In genomic region chr17:46944931-46945330, GRCh38 we compare ENCODE assay signal across 23 cellular contexts. TPM values are rescaled to one million over a fixed set of nuclear protein-coding genes. Genes with fewer than 3 reads are reported as not detected.
DNase-seq lines count a peak whose midpoint lies in the region; ATAC-seq and TF ChIP-seq lines count a peak whose summit lies in the region.
"Had no signal": no experiment of that assay in that cellular context is flagged by ENCODE, and none has a peak within 500 bp of the region (broad histone marks: within the 10 kb centered on the region; RNA-seq: fewer than 3 reads in every experiment).

No MANE protein-coding gene starts in this region.

- no peak overlapping the region for H3K4me3 ChIP-seq in LNCaP clone FGC (ENCODE audit: low read depth, low read length)
- H3K4me3 ChIP-seq: prostate gland, skin epidermis, upper lobe of left lung had no signal

- no peaks in the 10 kb centered on the region for H3K9me3 Mint-ChIP-seq in central memory CD8-positive, alpha-beta T cell
- no peaks in the 10 kb centered on the region for H3K9me3 Mint-ChIP-seq in neural crest cell
- H3K9me3 Mint-ChIP-seq: activated naive CD4-positive, alpha-beta T cell treated with anti-CD3 and anti-CD28 coated beads for 36 hours; activated T-cell treated with anti-CD3 and anti-CD28 coated beads, Interleukin-2, amount 50 U/mL, for 24 hours; CD8-positive, alpha-beta memory T cell; nephron progenitor cell; stimulated activated naive CD8-positive, alpha-beta T cell treated with anti-CD3 and anti-CD28 coated beads, Interleukin-15, Interleukin-2, amounts not matched to agents 100 ng/mL and 50 ng/mL, for 24 hours had no signal

- CTCF ChIA-PET in HEK293T (lab: Yijun Ruan, JAX) = interaction anchor here (1.8 kb wide), 1 partner anchor 56 kb away, joined by 3 read pairs; no protein-coding TSS in a partner anchor

- peak; percentile 79 for DNase-seq in DMS53 (lab: John Stamatoyannopoulos, UW)
- DNase-seq in LNCaP clone FGC (ENCODE audit: low read depth) = peak; percentile 33
- no peak for DNase-seq in central memory CD8-positive, alpha-beta T cell (ENCODE audit: low spot score in 2 of 2)
- DNase-seq in neural crest cell (ENCODE audit: low read depth, low spot score) = no peak
- no peak for DNase-seq in MV-4-11 (lab: John Stamatoyannopoulos, UW)
- DNase-seq in HEK293T (ENCODE audit: extremely low spot score) = no peak
- no peak for DNase-seq in KG1 (lab: John Stamatoyannopoulos, UW)
- DNase-seq: activated CD4-positive, CD25-positive, alpha-beta regulatory T cell treated with anti-CD3 and anti-CD28 coated beads, Interleukin-2, amount 50 U/mL, for 72 hours; activated CD8-positive, alpha-beta T cell treated with anti-CD3 and anti-CD28 coated beads, Interleukin-2, amount 10 ng/mL, durations not matched to agents 7 days and 5 days; activated naive CD4-positive, alpha-beta T cell treated with anti-CD3 and anti-CD28 coated beads for 36 hours; activated T-cell treated with anti-CD3 and anti-CD28 coated beads, Interleukin-2, amount 50 U/mL, for 24 hours; aorta; CD8-positive, alpha-beta memory T cell; left cardiac atrium; MM.1S; nephron progenitor cell; upper lobe of left lung had no signal

- no peak overlapping the region for H3K4me3 Mint-ChIP-seq in central memory CD8-positive, alpha-beta T cell
- H3K4me3 Mint-ChIP-seq in neural crest cell = peak overlapping the region; percentile 42
- H3K4me3 Mint-ChIP-seq: activated CD8-positive, alpha-beta T cell treated with anti-CD3 and anti-CD28 coated beads, Interleukin-2, amount 10 ng/mL, durations not matched to agents 7 days and 5 days; activated naive CD4-positive, alpha-beta T cell treated with anti-CD3 and anti-CD28 coated beads for 36 hours; activated T-cell treated with anti-CD3 and anti-CD28 coated beads, Interleukin-2, amount 50 U/mL, for 24 hours; nephron progenitor cell; stimulated activated naive CD8-positive, alpha-beta T cell treated with anti-CD3 and anti-CD28 coated beads, Interleukin-15, Interleukin-2, amounts not matched to agents 100 ng/mL and 50 ng/mL, for 24 hours had no signal

- no peak for ATAC-seq in central memory CD8-positive, alpha-beta T cell (replicated peaks; ENCODE audit: extremely low read depth, poor library complexity, severe bottlenecking)
- ATAC-seq in HG02588 (IDR thresholded peaks at IDR 0.05; ENCODE audit: unreplicated experiment) = no peak
- ATAC-seq: activated CD8-positive, alpha-beta T cell treated with anti-CD3 and anti-CD28 coated beads, Interleukin-2, amount 10 ng/mL, durations not matched to agents 7 days and 5 days had no signal

- POLR2A ChIA-PET in HEK293T (lab: Yijun Ruan, JAX) = interaction anchor here (0.8 kb wide), 1 partner anchor 50 kb away, joined by 3 read pairs; no protein-coding TSS in a partner anchor

- H3K27me3 Mint-ChIP-seq in central memory CD8-positive, alpha-beta T cell = no peaks in the 10 kb centered on the region
- H3K27me3 Mint-ChIP-seq in neural crest cell (ENCODE audit: low read depth) = no peaks in the 10 kb centered on the region
- H3K27me3 Mint-ChIP-seq: activated T-cell treated with anti-CD3 and anti-CD28 coated beads, Interleukin-2, amount 50 U/mL, for 24 hours; CD8-positive, alpha-beta memory T cell; stimulated activated naive CD8-positive, alpha-beta T cell treated with anti-CD3 and anti-CD28 coated beads, Interleukin-15, Interleukin-2, amounts not matched to agents 100 ng/mL and 50 ng/mL, for 24 hours had no signal

- peaks cover 10% of the 10 kb centered on the region for H3K36me3 Mint-ChIP-seq in central memory CD8-positive, alpha-beta T cell (ENCODE audit: insufficient read depth)
- H3K36me3 Mint-ChIP-seq in neural crest cell (ENCODE audit: low read depth) = no peaks in the 10 kb centered on the region

- TF ChIP-seq CTCF in LNCaP clone FGC (IDR thresholded peaks at IDR 0.05; ENCODE audit: control insufficient read depth, extremely low read depth, insufficient read depth) = no peak
- TF ChIP-seq CTCF in neural crest cell (conservative IDR thresholded peaks at IDR 0.05) = no peak

- peaks cover 18% of the 10 kb centered on the region for H3K4me1 Mint-ChIP-seq in central memory CD8-positive, alpha-beta T cell
- H3K4me1 Mint-ChIP-seq in neural crest cell = peaks cover 27% of the 10 kb centered on the region

- peak overlapping the region; percentile 6 for H3K27ac Mint-ChIP-seq in central memory CD8-positive, alpha-beta T cell (ENCODE audit: low read depth)
- H3K27ac Mint-ChIP-seq in neural crest cell (ENCODE audit: unreplicated experiment) = peak overlapping the region; percentile 70
- H3K27ac Mint-ChIP-seq: activated naive CD4-positive, alpha-beta T cell treated with anti-CD3 and anti-CD28 coated beads for 36 hours; activated T-cell treated with anti-CD3 and anti-CD28 coated beads, Interleukin-2, amount 50 U/mL, for 24 hours; nephron progenitor cell; stimulated activated naive CD8-positive, alpha-beta T cell treated with anti-CD3 and anti-CD28 coated beads, Interleukin-15, Interleukin-2, amounts not matched to agents 100 ng/mL and 50 ng/mL, for 24 hours had no signal

TF ChIP-seq in HEK293T, 16 proteins besides CTCF, POLR2A, EP300 and RAD21:
- TF ChIP-seq ZNF384 (IDR thresholded peaks at IDR 0.05) (no peak), SP1 (IDR thresholded peaks at IDR 0.05) (no peak), ARNT (IDR thresholded peaks at IDR 0.05) (no peak), FOXA1 (IDR thresholded peaks at IDR 0.05) (no peak), ELF4 (IDR thresholded peaks at IDR 0.05) (no peak), L3MBTL2 (conservative IDR thresholded peaks at IDR 0.05) (no peak), HDGF (IDR thresholded peaks at IDR 0.05; ENCODE audit: borderline replicate concordance) (no peak), FOXK2 (IDR thresholded peaks at IDR 0.05) (no peak), TARDBP (IDR thresholded peaks at IDR 0.05) (no peak), BHLHE40 (IDR thresholded peaks at IDR 0.05; ENCODE audit: borderline replicate concordance) (no peak), SUZ12 (IDR thresholded peaks at IDR 0.05) (no peak), FOXM1 (IDR thresholded peaks at IDR 0.05; ENCODE audit: borderline replicate concordance) (no peak), CTBP1 (IDR thresholded peaks at IDR 0.05; ENCODE audit: borderline replicate concordance) (no peak), LEF1 (IDR thresholded peaks at IDR 0.05; ENCODE audit: borderline replicate concordance) (no peak), NFRKB (IDR thresholded peaks at IDR 0.05) (no peak)
- TF ChIP-seq, protein P1, sequence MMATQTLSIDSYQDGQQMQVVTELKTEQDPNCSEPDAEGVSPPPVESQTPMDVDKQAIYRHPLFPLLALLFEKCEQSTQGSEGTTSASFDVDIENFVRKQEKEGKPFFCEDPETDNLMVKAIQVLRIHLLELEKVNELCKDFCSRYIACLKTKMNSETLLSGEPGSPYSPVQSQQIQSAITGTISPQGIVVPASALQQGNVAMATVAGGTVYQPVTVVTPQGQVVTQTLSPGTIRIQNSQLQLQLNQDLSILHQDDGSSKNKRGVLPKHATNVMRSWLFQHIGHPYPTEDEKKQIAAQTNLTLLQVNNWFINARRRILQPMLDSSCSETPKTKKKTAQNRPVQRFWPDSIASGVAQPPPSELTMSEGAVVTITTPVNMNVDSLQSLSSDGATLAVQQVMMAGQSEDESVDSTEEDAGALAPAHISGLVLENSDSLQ (IDR thresholded peaks at IDR 0.05) = no peak

RNA-seq across cellular contexts. Expression of gene GOSR2, which starts 22.0 kb away (rescaled TPM):
- total RNA-seq in neural crest cell = 46.1 and 52.8 TPM in 2 replicates

RNA-seq across cellular contexts. Expression of gene RPRML, which starts 34.1 kb away (rescaled TPM):
- 1.6 and 1.8 TPM in 2 replicates for total RNA-seq in neural crest cell
- total RNA-seq: activated naive CD4-positive, alpha-beta T cell treated with anti-CD3 and anti-CD28 coated beads for 36 hours; CD8-positive, alpha-beta memory T cell; glomerular endothelial cell; left cardiac atrium; mesenteric fat pad had no signal

Comparison
In these comparisons a context has a peak if more than half of its experiments do, and no peak if none do; other contexts are left out.
1. DNase-seq: peak in DMS53 (single experiment) and LNCaP clone FGC (single experiment); none in central memory CD8-positive, alpha-beta T cell (0 of 2), neural crest cell (single experiment), MV-4-11 (single experiment), HEK293T (single experiment) and KG1 (single experiment).